In genomic region chr17:77738666-77739531, GRCh38 we compare ENCODE assay signal across 14 cellular contexts.
DNase-seq lines count a peak whose midpoint lies in the region; ATAC-seq and TF ChIP-seq lines count a peak whose summit lies in the region.
"Had no signal": no experiment of that assay in that cellular context is flagged by ENCODE, and none has a peak within 500 bp of the region (broad histone marks: within the 10 kb centered on the region; RNA-seq: fewer than 3 reads in every experiment).

No MANE protein-coding gene starts in this region.

- BruUV-seq in MCF 10A (replicated peaks; lab: Mats Ljungman, UMichigan) = no TSS peak

- H3K36me3 Mint-ChIP-seq in MCF 10A (ENCODE audit: insufficient read depth, unreplicated experiment) (no peaks in the 10 kb centered on the region), nephron (ENCODE audit: low read depth) (no peaks in the 10 kb centered on the region)

- intact Hi-C loops in breast epithelium (cut with DNase I; ENCODE audit: low total_unique reads) (no loop called here), MCF 10A (cut with micrococcal nuclease) (no loop called here), dorsolateral prefrontal cortex (cut with DNase I) (loop anchor here (5.0 to 10.0 kb wide), 3 partner anchors 197 to 216 kb away; partner anchors contain the start of gene TNRC6C (in 1 of the 2)), uterus (cut with DNase I; ENCODE audit: low total_unique reads) (no loop called here)

- H3K27me3 ChIP-seq in breast epithelium (no peaks in the 10 kb centered on the region), dorsolateral prefrontal cortex (peaks cover 0 to 14% (median 0%) of the 10 kb centered on the region in 45 donors), uterus (no peaks in the 10 kb centered on the region)

- H3K4me1 ChIP-seq in breast epithelium = peaks cover 26% of the 10 kb centered on the region in 2 donors
- H3K4me1 ChIP-seq in uterus = peaks cover 15 to 16% of the 10 kb centered on the region in 2 donors

- TF ChIP-seq POLR2A in breast epithelium (IDR thresholded peaks at IDR 0.05) (no peak), uterus (IDR thresholded peaks at IDR 0.05) (no peak)

- H3K4me3 Mint-ChIP-seq in MCF 10A (ENCODE audit: unreplicated experiment) (no peak overlapping the region), nephron (no peak overlapping the region)

- peak overlapping the region in 1 of 3 donors; percentile 22 for H3K4me3 ChIP-seq in breast epithelium
- H3K4me3 ChIP-seq in dorsolateral prefrontal cortex = no peak overlapping the region
- H3K4me3 ChIP-seq in uterus = no peak overlapping the region
- H3K4me3 ChIP-seq: HAP-1 had no signal

- H3K9me3 ChIP-seq in breast epithelium (no peaks in the 10 kb centered on the region), uterus (no peaks in the 10 kb centered on the region)
- H3K9me3 ChIP-seq: HAP-1 had no signal

- TF ChIP-seq CTCF in breast epithelium (IDR thresholded peaks at IDR 0.05) (no peak), MCF 10A (IDR thresholded peaks at IDR 0.05; ENCODE audit: unreplicated experiment) (no peak), dorsolateral prefrontal cortex (IDR thresholded peaks at IDR 0.05 in 54 of 56, conservative IDR thresholded peaks at IDR 0.05 in 2 of 56; ENCODE audit: low read depth in 1 of 56, partially characterized antibody in 56 of 56) (no peak), nephron (IDR thresholded peaks at IDR 0.05; ENCODE audit: unreplicated experiment in 3 of 3) (no peak), uterus (IDR thresholded peaks at IDR 0.05) (no peak)

- no peaks in the 10 kb centered on the region for H3K36me3 ChIP-seq in breast epithelium
- H3K36me3 ChIP-seq in uterus = no peaks in the 10 kb centered on the region
- H3K36me3 ChIP-seq: HAP-1 had no signal

- peak overlapping the region; percentile 46 to 78 for H3K27ac ChIP-seq in breast epithelium
- peak overlapping the region in 56 of 59 donors; percentile 2 to 97 (median 66) for H3K27ac ChIP-seq in dorsolateral prefrontal cortex
- H3K27ac ChIP-seq in uterus = peak overlapping the region; percentile 50

- H3K4me1 Mint-ChIP-seq in MCF 10A (ENCODE audit: insufficient read depth, unreplicated experiment) (no peaks in the 10 kb centered on the region), nephron (peaks cover 36% of the 10 kb centered on the region)

- CTCF ChIA-PET in MCF 10A (lab: Yijun Ruan, JAX) = no interaction called here

- H3K27me3 Mint-ChIP-seq in MCF 10A (ENCODE audit: insufficient read depth, unreplicated experiment) (peaks cover 55% of the 10 kb centered on the region), nephron (ENCODE audit: low read depth) (peaks cover 27% of the 10 kb centered on the region)

- POLR2A ChIA-PET in MCF 10A (lab: Yijun Ruan, JAX) = no interaction called here

- H3K27ac Mint-ChIP-seq in MCF 10A (ENCODE audit: low read depth, unreplicated experiment) (no peak overlapping the region), nephron (peak overlapping the region in 2 of 3 experiments; percentile 65 to 79)

- H3K9me3 Mint-ChIP-seq in MCF 10A (ENCODE audit: unreplicated experiment) (no peaks in the 10 kb centered on the region), nephron (peaks cover 8% of the 10 kb centered on the region)

- DNase-seq in breast epithelium (ENCODE audit: low spot score in 2 of 2) (peak in 1 of 2 donors; percentile 78), MCF 10A (ENCODE audit: unreplicated experiment) (no peak), dorsolateral prefrontal cortex (peak in 5 of 10 donors; percentile 16 to 42 (median 35)), uterus (peak in 1 of 2 donors; percentile 36), NCI-H146 (lab: John Stamatoyannopoulos, UW) (no peak)
- no peak for DNase-seq in stimulated activated CD4-positive, alpha-beta T cell treated with anti-CD3 and anti-CD28 coated beads, Interleukin-12 subunit alpha, Interleukin-12 subunit beta, amount 100 ng/mL, for 4 hours
- DNase-seq: activated CD4-positive, alpha-beta T cell treated with anti-CD3 and anti-CD28 coated beads, Interleukin-2, amount 50 U/mL, for 1 hour; mammary epithelial cell; NCI-H1048; stimulated activated CD4-positive, alpha-beta T cell treated with anti-CD3 and anti-CD28 coated beads, Interleukin-15, amount 100 ng/mL, for 24 hours; stimulated activated naive CD4-positive, alpha-beta T cell treated with Interleukin-2 at 50 U/mL for 16 hours had no signal

- ATAC-seq in HG03469 (IDR thresholded peaks at IDR 0.05; ENCODE audit: unreplicated experiment) = no peak

Comparison
In these comparisons a context has a peak if more than half of its experiments do, and no peak if none do; other contexts are left out.
1. intact Hi-C loops: an anchor here in dorsolateral prefrontal cortex (5.0 to 10.0 kb wide); none called in breast epithelium, MCF 10A and uterus.